ENCODE assay signal across 25 cellular contexts in the genomic region with DNA sequence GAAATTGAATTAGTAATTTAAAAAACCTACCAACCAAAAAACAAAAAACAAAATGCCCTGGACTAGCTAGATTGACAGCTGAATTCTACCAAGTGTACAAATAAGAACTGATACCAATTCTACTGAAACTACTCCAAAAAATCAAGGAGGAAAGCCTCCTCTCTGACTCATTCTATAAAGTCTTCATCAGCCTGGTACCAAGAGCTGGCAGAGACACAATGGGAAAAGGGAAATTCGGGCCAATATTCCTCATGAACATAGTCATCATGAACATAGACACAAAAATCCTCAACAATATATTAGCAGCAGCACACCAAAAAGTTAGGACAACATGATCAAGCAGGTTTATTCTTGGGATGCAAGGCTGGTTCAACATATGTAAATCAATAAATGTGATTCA.
"Had no signal": no experiment of that assay in that cellular context is flagged by ENCODE, and none has a peak within 500 bp of the region (broad histone marks: within the 10 kb centered on the region; RNA-seq: fewer than 3 reads in every experiment).

No MANE protein-coding gene starts in this region.

- ATAC-seq: activated naive CD4-positive, alpha-beta T cell treated with anti-CD3 and anti-CD28 coated beads, Interleukin-2, amount 50 U/mL, for 72 hours; activated naive CD8-positive, alpha-beta T cell treated with anti-CD3 and anti-CD28 coated beads, Interleukin-2, amount 50 U/mL, for 24 hours; activated T-cell treated with anti-CD3 and anti-CD28 coated beads, Interleukin-2, amount 50 U/mL, for 4 hours; T-cell had no signal

- H3K4me2 ChIP-seq: PC-9 had no signal

- H2AFZ ChIP-seq: PC-9 had no signal

- H3K27ac ChIP-seq: PC-9, VCaP had no signal

- H3K4me3 ChIP-seq: PC-9 had no signal

- DNase-seq: activated CD4-positive, alpha-beta memory T cell treated with anti-CD3 and anti-CD28 coated beads for 36 hours; activated CD4-positive, alpha-beta T cell treated with anti-CD3 and anti-CD28 coated beads, Interleukin-2, amount 10 ng/mL, durations not matched to agents 7 days and 5 days; activated CD4-positive, CD25-positive, alpha-beta regulatory T cell; activated CD8-positive, alpha-beta memory T cell treated with anti-CD3 and anti-CD28 coated beads for 24 hours; activated effector memory CD4-positive, alpha-beta T cell treated with anti-CD3 and anti-CD28 coated beads, Interleukin-2, amount 50 U/mL, for 16 hours; activated naive CD4-positive, alpha-beta T cell treated with Interleukin-2 at 50 U/mL for 16 hours; activated naive CD8-positive, alpha-beta T cell treated with anti-CD3 and anti-CD28 coated beads, Interleukin-2, amount 50 U/mL, for 24 hours; activated T-cell treated with anti-CD3 and anti-CD28 coated beads, Interleukin-2, amount 50 U/mL, for 4 hours; amygdala; MV-4-11; NCI-H1092 treated with DMSO at 0.1 percent for 48 hours; NCI-H1417 treated with DMSO at 0.1 percent for 48 hours; NCI-H1694; NCI-H2029; NCI-H2107; NCI-H524; PC-9; SIG-M5; T-cell; T-helper 2 cell; T1000 had no signal

- FAIRE-seq: astrocyte, TTC549 had no signal
